ENCODE assay signal across 26 cellular contexts in genomic region chr2:123209185-123209584, GRCh38.
"Had no signal": no experiment of that assay in that cellular context is flagged by ENCODE, and none has a peak within 500 bp of the region (broad histone marks: within the 10 kb centered on the region; RNA-seq: fewer than 3 reads in every experiment).

No MANE protein-coding gene starts in this region.

- H3K4me1 ChIP-seq: stomach, suprapubic skin, testis, thyroid gland, tibial artery, tibial nerve, transverse colon, upper lobe of left lung, upper lobe of right lung, uterus, vagina had no signal

- H3K27me3 ChIP-seq: stomach, suprapubic skin, testis, thyroid gland, tibial artery, tibial nerve, transverse colon, upper lobe of left lung, upper lobe of right lung, uterus, vagina had no signal

- DNase-seq: stimulated activated CD4-positive, alpha-beta T cell treated with anti-CD3 and anti-CD28 coated beads, Interleukin-2, amount 100 ng/mL, for 48 hours; stimulated activated CD4-positive, alpha-beta T cell treated with anti-CD3 and anti-CD28 coated beads, Interleukin-4, amount 100 ng/mL, for 1 hour; stimulated activated CD4-positive, alpha-beta T cell treated with anti-CD3 and anti-CD28 coated beads, Interleukin-4, amount 100 ng/mL, for 24 hours; stimulated activated CD4-positive, alpha-beta T cell treated with anti-CD3 and anti-CD28 coated beads, Interleukin-4, amount 100 ng/mL, for 4 hours; stimulated activated CD8-positive, alpha-beta memory T cell treated with anti-CD3 and anti-CD28 coated beads, Interleukin-4, amount 100 ng/mL, for 48 hours; stimulated activated naive B cell treated with anti-CD40 and anti-IgM and Interleukin-4, amounts not matched to agents 10 μg/mL and 1 μg/mL and 100 μg/mL, for 72 hours; stimulated activated naive CD4-positive, alpha-beta T cell; stimulated activated naive CD4-positive, alpha-beta T cell treated with Interleukin-2 at 50 U/mL for 16 hours; stimulated activated naive CD8-positive, alpha-beta T cell treated with anti-CD3 and anti-CD28 coated beads, Interleukin-15, amount 100 ng/mL, for 72 hours; stimulated activated naive CD8-positive, alpha-beta T cell treated with anti-CD3 and anti-CD28 coated beads, Interleukin-15, Interleukin-2, amounts not matched to agents 100 U/mL and 50 U/mL, for 24 hours; stomach; substantia nigra; testis; thyroid gland; tibial artery; transverse colon; trophoblast cell; upper lobe of left lung; upper lobe of right lung; uterus had no signal

- H3K27ac ChIP-seq: stomach, suprapubic skin, testis, thoracic aorta, thyroid gland, tibial artery, tibial nerve, transverse colon, upper lobe of left lung, upper lobe of right lung, uterus, vagina had no signal

- H3K4me3 ChIP-seq: stomach, suprapubic skin, testis, thoracic aorta, thyroid gland, tibial artery, tibial nerve, transverse colon, upper lobe of left lung, upper lobe of right lung, uterus, vagina had no signal

- H3K9me3 ChIP-seq: suprapubic skin, testis, thoracic aorta, thyroid gland, tibial artery, tibial nerve, transverse colon, upper lobe of left lung, upper lobe of right lung, uterus, vagina had no signal

- H3K36me3 ChIP-seq: stomach, suprapubic skin, thoracic aorta, thyroid gland, tibial artery, tibial nerve, transverse colon, upper lobe of left lung, upper lobe of right lung, uterus, vagina had no signal

- ATAC-seq: stimulated activated effector memory CD8-positive, alpha-beta T cell treated with anti-CD3 and anti-CD28 coated beads, Interleukin-12 subunit alpha, Interleukin-12 subunit beta, amount 100 ng/mL, for 72 hours; stimulated activated memory B cell treated with anti-CD40 and anti-IgM and Interleukin-4, amounts not matched to agents 10 μg/mL and 1 μg/mL and 100 μg/mL, for 72 hours; stimulated activated naive B cell treated with anti-CD40 and anti-IgM and Interleukin-4, amounts not matched to agents 10 μg/mL and 1 μg/mL and 100 μg/mL, for 72 hours; stimulated activated naive CD8-positive, alpha-beta T cell treated with anti-CD3 and anti-CD28 coated beads, Interleukin-15, amount 100 ng/mL, for 72 hours; stimulated activated naive CD8-positive, alpha-beta T cell treated with anti-CD3 and anti-CD28 coated beads, Interleukin-15, Interleukin-2, amounts not matched to agents 100 U/mL and 50 U/mL, for 24 hours; upper lobe of right lung had no signal
